8 cellular contexts compared by ENCODE assay signal in the genomic region with DNA sequence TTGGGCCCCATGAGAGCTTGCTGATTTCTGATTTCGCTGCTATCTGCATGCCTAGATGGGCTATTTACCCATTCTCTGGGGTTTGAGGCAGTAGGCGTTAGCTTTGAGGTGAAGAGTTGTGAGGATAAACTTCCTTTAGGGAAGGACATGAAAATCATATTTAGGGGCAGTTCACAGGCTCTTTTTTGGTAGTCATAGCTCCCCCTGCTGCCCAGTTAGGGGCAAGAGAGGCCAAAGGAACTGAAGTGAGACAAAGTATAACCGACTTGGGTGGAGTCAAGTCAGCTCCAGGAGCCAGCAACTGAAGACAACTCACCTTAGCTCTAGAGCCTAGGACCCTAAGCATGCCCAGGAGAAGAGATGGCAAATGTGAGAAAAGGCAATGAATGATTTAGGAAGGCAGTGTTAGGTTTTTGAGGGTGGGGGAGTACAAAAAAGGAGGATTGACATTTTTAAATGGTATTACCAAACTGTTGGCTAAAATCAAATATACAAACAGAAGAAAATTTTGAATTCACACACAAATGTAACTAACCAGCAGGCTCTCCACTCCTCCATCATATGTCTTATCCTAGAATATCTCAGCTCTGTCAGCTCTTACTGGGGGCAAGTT.
DNase-seq lines count a peak whose midpoint lies in the region; ATAC-seq and TF ChIP-seq lines count a peak whose summit lies in the region.

No MANE protein-coding gene starts in this region.

- no peaks in the 10 kb centered on the region for H3K4me1 Mint-ChIP-seq in activated naive CD4-positive, alpha-beta T cell treated with anti-CD3 and anti-CD28 coated beads, Interleukin-2, amount 10 ng/mL, durations not matched to agents 7 days and 5 days

- no peaks in the 10 kb centered on the region for H3K36me3 ChIP-seq in MG63
- no peaks in the 10 kb centered on the region for H3K36me3 ChIP-seq in SJCRH30
- no peaks in the 10 kb centered on the region for H3K36me3 ChIP-seq in prostate gland

- peak; percentile 86 for ATAC-seq in GM21786 (IDR thresholded peaks at IDR 0.05; ENCODE audit: unreplicated experiment)
- ATAC-seq in GM18873 (IDR thresholded peaks at IDR 0.05; ENCODE audit: low FRiP score, unreplicated experiment): no peak

- no peak overlapping the region for H3K4me3 Mint-ChIP-seq in activated naive CD4-positive, alpha-beta T cell treated with anti-CD3 and anti-CD28 coated beads, Interleukin-2, amount 10 ng/mL, durations not matched to agents 7 days and 5 days

- H3K9me3 ChIP-seq in MG63: no peaks in the 10 kb centered on the region
- no peaks in the 10 kb centered on the region for H3K9me3 ChIP-seq in SJCRH30 (replicated peaks)
- no peaks in the 10 kb centered on the region for H3K9me3 ChIP-seq in prostate gland

- peak; percentile 63 to 74 (median 69) for TF ChIP-seq CTCF in prostate gland (IDR thresholded peaks at IDR 0.05)

- H3K36me3 Mint-ChIP-seq in activated naive CD4-positive, alpha-beta T cell treated with anti-CD3 and anti-CD28 coated beads, Interleukin-2, amount 10 ng/mL, durations not matched to agents 7 days and 5 days: no peaks in the 10 kb centered on the region

- peaks cover 16% of the 10 kb centered on the region for H3K27me3 Mint-ChIP-seq in activated naive CD4-positive, alpha-beta T cell treated with anti-CD3 and anti-CD28 coated beads, Interleukin-2, amount 10 ng/mL, durations not matched to agents 7 days and 5 days

- CTCF ChIA-PET in activated naive CD4-positive, alpha-beta T cell treated with anti-CD3 and anti-CD28 coated beads, Interleukin-2, amount 10 ng/mL, durations not matched to agents 7 days and 5 days (lab: Charles Lee): interaction anchor here (0.6 to 3.0 kb wide), 15 partner anchors 9 to 848 kb away, joined by 3 to 26 read pairs (median 3); no protein-coding TSS in a partner anchor

- H3K27ac ChIP-seq in SJCRH30 (no peak overlapping the region), prostate gland (no peak overlapping the region)

- H3K4me3 ChIP-seq in MG63 (no peak overlapping the region), SJCRH30 (no peak overlapping the region), prostate gland (no peak overlapping the region)

- no peaks in the 10 kb centered on the region for H3K27me3 ChIP-seq in MG63
- H3K27me3 ChIP-seq in SJCRH30: no peaks in the 10 kb centered on the region
- H3K27me3 ChIP-seq in prostate gland (replicated peaks; ENCODE audit: insufficient read depth): no peaks in the 10 kb centered on the region

- TF ChIP-seq POLR2A in prostate gland (IDR thresholded peaks at IDR 0.05): no peak

- H3K9me3 Mint-ChIP-seq in activated naive CD4-positive, alpha-beta T cell treated with anti-CD3 and anti-CD28 coated beads, Interleukin-2, amount 10 ng/mL, durations not matched to agents 7 days and 5 days: no peaks in the 10 kb centered on the region

- H3K4me1 ChIP-seq in SJCRH30 (no peaks in the 10 kb centered on the region), prostate gland (replicated peaks) (no peaks in the 10 kb centered on the region)

- WGBS in prostate gland: 34% methylated on average over 3 of the region's 3 CpGs

- intact Hi-C loops in head of caudate nucleus (cut with DNase I) (loop anchor here (5.0 to 10.0 kb wide), 3 partner anchors 629 to 822 kb away; partner anchors contain the start of gene LMO4), prostate gland (cut with DNase I) (loop anchor here (5.0 to 10.0 kb wide), 3 partner anchors 267 to 799 kb away; partner anchors contain the start of gene LMO4)

- no peak overlapping the region for H3K27ac Mint-ChIP-seq in activated naive CD4-positive, alpha-beta T cell treated with anti-CD3 and anti-CD28 coated beads, Interleukin-2, amount 10 ng/mL, durations not matched to agents 7 days and 5 days

- DNase-seq in Daoy (ENCODE audit: low read depth) (peak; percentile 81), MG63 (peak; percentile 52), SJCRH30 (peak; percentile 46 to 84), head of caudate nucleus (peak; percentile 29 to 88 (median 66)), prostate gland (ENCODE audit: low spot score) (peak; percentile 57)
- DNase-seq in activated naive CD4-positive, alpha-beta T cell treated with anti-CD3 and anti-CD28 coated beads, Interleukin-2, amount 10 ng/mL, durations not matched to agents 7 days and 5 days: peak; percentile 64
